31 cellular contexts compared by ENCODE assay signal in genomic region chr9:73089304-73089985, GRCh38.
"Had no signal": no experiment of that assay in that cellular context is flagged by ENCODE, and none has a peak within 500 bp of the region (broad histone marks: within the 10 kb centered on the region; RNA-seq: fewer than 3 reads in every experiment).

No MANE protein-coding gene starts in this region.

- H3K27me3 Mint-ChIP-seq: activated naive CD4-positive, alpha-beta T cell treated with anti-CD3 and anti-CD28 coated beads, Interleukin-2, amount 10 ng/mL, durations not matched to agents 7 days and 5 days; brain had no signal

- ATAC-seq: heart left ventricle; left colon; naive thymus-derived CD8-positive, alpha-beta T cell; stimulated activated naive B cell treated with anti-CD40 and anti-IgM and Interleukin-4, amounts not matched to agents 10 μg/mL and 1 μg/mL and 100 μg/mL, for 72 hours had no signal

- H3K9me3 ChIP-seq: ascending aorta, heart left ventricle, right atrium auricular region, tibial nerve had no signal

- H3K36me3 Mint-ChIP-seq: activated CD4-positive, alpha-beta memory T cell treated with anti-CD3 and anti-CD28 coated beads for 36 hours; activated naive CD4-positive, alpha-beta T cell treated with anti-CD3 and anti-CD28 coated beads, Interleukin-2, amount 10 ng/mL, durations not matched to agents 7 days and 5 days; brain; immature natural killer cell; mesothelial cell of epicardium; naive thymus-derived CD8-positive, alpha-beta T cell; stimulated activated naive B cell treated with anti-CD40 and anti-IgM and Interleukin-4, amounts not matched to agents 10 μg/mL and 1 μg/mL and 100 μg/mL, for 72 hours had no signal

- H3K9ac ChIP-seq: parathyroid adenoma had no signal

- H3K4me3 ChIP-seq: ascending aorta, coronary artery, dorsolateral prefrontal cortex, heart left ventricle, right atrium auricular region, tibial nerve had no signal

- H3K9me3 Mint-ChIP-seq: activated CD4-positive, alpha-beta memory T cell treated with anti-CD3 and anti-CD28 coated beads for 36 hours; activated CD4-positive, alpha-beta T cell treated with anti-CD3 and anti-CD28 coated beads, Interleukin-2, amount 10 ng/mL, durations not matched to agents 24 days and 14 days; activated naive CD4-positive, alpha-beta T cell treated with anti-CD3 and anti-CD28 coated beads, Interleukin-2, amount 10 ng/mL, durations not matched to agents 7 days and 5 days; activated naive CD8-positive, alpha-beta T cell treated with anti-CD3 and anti-CD28 coated beads, Interleukin-2, amount 10 ng/mL, durations not matched to agents 7 days and 5 days; activated T-cell treated with anti-CD3 and anti-CD28 coated beads, Interleukin-2, amount 50 U/mL, for 24 hours; brain; immature natural killer cell; mesothelial cell of epicardium; naive thymus-derived CD8-positive, alpha-beta T cell; neural crest cell; stimulated activated naive B cell treated with anti-CD40 and anti-IgM and Interleukin-4, amounts not matched to agents 10 μg/mL and 1 μg/mL and 100 μg/mL, for 72 hours had no signal

- H3K27me3 ChIP-seq: ascending aorta, dorsolateral prefrontal cortex, right atrium auricular region, tibial nerve had no signal

- H3K36me3 ChIP-seq: ascending aorta, heart left ventricle, right atrium auricular region, tibial nerve, WERI-Rb-1 had no signal

- H2AFZ ChIP-seq: parathyroid adenoma had no signal

- H3K4me1 Mint-ChIP-seq: activated CD4-positive, alpha-beta T cell treated with anti-CD3 and anti-CD28 coated beads, Interleukin-2, amount 10 ng/mL, durations not matched to agents 24 days and 14 days; mesothelial cell of epicardium; neural crest cell had no signal

- H3K79me2 ChIP-seq: parathyroid adenoma had no signal

- H3K4me3 Mint-ChIP-seq: activated CD4-positive, alpha-beta memory T cell treated with anti-CD3 and anti-CD28 coated beads for 36 hours; activated CD4-positive, alpha-beta T cell treated with anti-CD3 and anti-CD28 coated beads, Interleukin-2, amount 10 ng/mL, durations not matched to agents 24 days and 14 days; activated naive CD4-positive, alpha-beta T cell treated with anti-CD3 and anti-CD28 coated beads, Interleukin-2, amount 10 ng/mL, durations not matched to agents 7 days and 5 days; activated naive CD8-positive, alpha-beta T cell treated with anti-CD3 and anti-CD28 coated beads, Interleukin-2, amount 10 ng/mL, durations not matched to agents 7 days and 5 days; activated T-cell treated with anti-CD3 and anti-CD28 coated beads, Interleukin-2, amount 50 U/mL, for 24 hours; brain; immature natural killer cell; mesothelial cell of epicardium; naive thymus-derived CD8-positive, alpha-beta T cell; neural crest cell; stimulated activated naive B cell treated with anti-CD40 and anti-IgM and Interleukin-4, amounts not matched to agents 10 μg/mL and 1 μg/mL and 100 μg/mL, for 72 hours had no signal

- H3K4me1 ChIP-seq: ascending aorta, parathyroid adenoma, right atrium auricular region had no signal

- H3K27ac Mint-ChIP-seq: activated CD4-positive, alpha-beta memory T cell treated with anti-CD3 and anti-CD28 coated beads for 36 hours; activated CD4-positive, alpha-beta T cell treated with anti-CD3 and anti-CD28 coated beads, Interleukin-2, amount 10 ng/mL, durations not matched to agents 24 days and 14 days; activated naive CD4-positive, alpha-beta T cell treated with anti-CD3 and anti-CD28 coated beads, Interleukin-2, amount 10 ng/mL, durations not matched to agents 7 days and 5 days; activated naive CD8-positive, alpha-beta T cell treated with anti-CD3 and anti-CD28 coated beads, Interleukin-2, amount 10 ng/mL, durations not matched to agents 7 days and 5 days; activated T-cell treated with anti-CD3 and anti-CD28 coated beads, Interleukin-2, amount 50 U/mL, for 24 hours; brain; immature natural killer cell; mesothelial cell of epicardium; naive thymus-derived CD8-positive, alpha-beta T cell; stimulated activated naive B cell treated with anti-CD40 and anti-IgM and Interleukin-4, amounts not matched to agents 10 μg/mL and 1 μg/mL and 100 μg/mL, for 72 hours had no signal

- H3K27ac ChIP-seq: ascending aorta, coronary artery, dorsolateral prefrontal cortex, heart left ventricle, parathyroid adenoma, right atrium auricular region, tibial nerve, WERI-Rb-1 had no signal

- DNase-seq: activated CD4-positive, alpha-beta memory T cell treated with anti-CD3 and anti-CD28 coated beads for 36 hours; activated CD4-positive, alpha-beta T cell treated with anti-CD3 and anti-CD28 coated beads, Interleukin-2, amount 10 ng/mL, durations not matched to agents 24 days and 14 days; activated CD4-positive, CD25-positive, alpha-beta regulatory T cell treated with anti-CD3 and anti-CD28 coated beads, Interleukin-2, amount 50 U/mL, for 72 hours; activated CD8-positive, alpha-beta memory T cell treated with anti-CD3 and anti-CD28 coated beads, Interleukin-2, amount 50 U/mL, for 4 hours; activated gamma-delta T cell; activated naive CD4-positive, alpha-beta T cell treated with anti-CD3 and anti-CD28 coated beads, Interleukin-2, amount 10 ng/mL, durations not matched to agents 7 days and 5 days; activated naive CD8-positive, alpha-beta T cell treated with anti-CD3 and anti-CD28 coated beads, Interleukin-2, amount 10 ng/mL, durations not matched to agents 7 days and 5 days; activated T-cell treated with anti-CD3 and anti-CD28 coated beads, Interleukin-2, amount 50 U/mL, for 24 hours; dorsolateral prefrontal cortex; effector memory CD4-positive, alpha-beta T cell; foreskin fibroblast; heart left ventricle; hypothalamus; immature natural killer cell; kidney; left colon; naive thymus-derived CD8-positive, alpha-beta T cell; nucleus accumbens; stimulated activated CD4-positive, alpha-beta T cell treated with anti-CD3 and anti-CD28 coated beads, Interleukin-15, amount 100 ng/mL, for 24 hours; stimulated activated CD4-positive, alpha-beta T cell treated with anti-CD3 and anti-CD28 coated beads, Interleukin-2, amount 100 ng/mL, for 24 hours; stimulated activated naive B cell treated with anti-CD40 and anti-IgM and Interleukin-4, amounts not matched to agents 10 μg/mL and 1 μg/mL and 100 μg/mL, for 72 hours; T-helper 9 cell; WERI-Rb-1 had no signal
